8 cellular contexts compared by ENCODE assay signal in the genomic region with DNA sequence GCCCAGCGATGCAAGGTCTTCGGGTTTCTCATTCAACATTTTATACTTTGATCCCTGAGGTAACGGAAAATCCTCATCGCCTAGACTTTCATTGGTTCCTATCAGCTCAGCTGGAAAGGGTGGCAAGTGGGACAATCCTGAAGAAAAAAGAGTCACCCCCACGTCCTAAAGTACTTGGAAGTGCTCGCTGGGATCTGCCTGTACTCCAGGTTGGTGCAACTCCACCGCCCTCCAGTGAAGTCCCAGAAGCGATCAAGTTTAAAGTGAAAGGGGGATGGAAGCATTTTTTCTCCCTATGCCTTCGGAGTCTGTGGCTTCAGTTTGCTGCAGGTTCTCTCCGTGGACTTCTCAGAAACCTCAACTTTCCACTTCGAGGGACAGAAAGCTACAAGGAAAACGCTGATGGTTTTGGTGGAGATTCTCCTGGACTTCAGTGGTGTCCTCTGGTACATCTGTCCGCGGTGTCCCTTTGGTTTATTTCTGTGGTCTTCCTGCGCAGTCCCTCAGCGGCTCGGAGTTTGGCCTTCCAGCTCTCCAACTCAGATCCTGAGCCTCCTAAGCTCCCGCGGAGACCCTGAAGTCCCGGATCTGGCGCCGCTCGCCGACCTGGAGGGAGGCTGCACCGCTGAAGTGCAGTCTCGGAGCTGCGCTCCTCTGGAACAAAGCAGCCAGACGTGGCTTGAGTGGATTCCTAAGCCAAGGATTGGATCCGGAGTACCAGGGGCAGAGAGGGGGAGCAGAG. TPM values are rescaled to one million over a fixed set of nuclear protein-coding genes. Genes with fewer than 3 reads are reported as not detected.
DNase-seq lines count a peak whose midpoint lies in the region; ATAC-seq and TF ChIP-seq lines count a peak whose summit lies in the region.

No MANE protein-coding gene starts in this region.

- ATAC-seq in right lobe of liver, result peak in 3 of 4 donors; percentile 19 to 29 (median 22)
- ATAC-seq in GM21717 (IDR thresholded peaks at IDR 0.05; ENCODE audit: unreplicated experiment), result no peak

- H3K4me3 ChIP-seq in AG04450 (ENCODE audit: low read depth, low read length), result peak overlapping the region; percentile 79
- no peak overlapping the region for H3K4me3 ChIP-seq in right lobe of liver
- H3K4me3 ChIP-seq in tibial artery, result peak overlapping the region; percentile 49 to 62

- intact Hi-C loops in right lobe of liver (cut with DNase I) (no loop called here), tibial artery (cut with DNase I; ENCODE audit: low total_unique reads) (no loop called here)

- H3K27me3 Mint-ChIP-seq in chondrocyte (ENCODE audit: low read depth), result peaks cover 69% of the 10 kb centered on the region
- peaks cover 63% of the 10 kb centered on the region for H3K27me3 Mint-ChIP-seq in activated CD4-positive, alpha-beta T cell treated with anti-CD3 and anti-CD28 coated beads, Interleukin-2, amount 10 ng/mL, durations not matched to agents 7 days and 5 days

- no peak for TF ChIP-seq POLR2A in right lobe of liver (IDR thresholded peaks at IDR 0.05)

- H3K27me3 ChIP-seq in AG04450 (ENCODE audit: control insufficient read depth, insufficient read depth, low read length) (peaks cover 15% of the 10 kb centered on the region), right lobe of liver (peaks cover 0 to 20% of the 10 kb centered on the region in 2 donors), tibial artery (peaks cover 0 to 36% of the 10 kb centered on the region in 2 donors)

- peaks cover 39% of the 10 kb centered on the region for H3K4me1 Mint-ChIP-seq in chondrocyte (ENCODE audit: low read depth)
- H3K4me1 Mint-ChIP-seq in activated CD4-positive, alpha-beta T cell treated with anti-CD3 and anti-CD28 coated beads, Interleukin-2, amount 10 ng/mL, durations not matched to agents 7 days and 5 days, result peaks cover 14% of the 10 kb centered on the region

- no peaks in the 10 kb centered on the region for H3K9me3 ChIP-seq in AG04450 (ENCODE audit: control insufficient read depth, insufficient read depth, low read length)
- H3K9me3 ChIP-seq in right lobe of liver, result no peaks in the 10 kb centered on the region
- H3K9me3 ChIP-seq in tibial artery, result no peaks in the 10 kb centered on the region

- CTCF ChIA-PET in AG04450 (lab: Charles Lee), result interaction anchor here (0.6 kb wide), 1 partner anchor 59 kb away, joined by 4 read pairs; no protein-coding TSS in a partner anchor
- CTCF ChIA-PET in activated CD4-positive, alpha-beta T cell treated with anti-CD3 and anti-CD28 coated beads, Interleukin-2, amount 10 ng/mL, durations not matched to agents 7 days and 5 days (lab: Charles Lee), result no interaction called here

- POLR2A ChIA-PET in AG04450 (lab: Yijun Ruan, JAX), result interaction anchor here (0.7 to 1.6 kb wide), 2 partner anchors 226 to 621 kb away, joined by 4 to 5 read pairs; no protein-coding TSS in a partner anchor
- POLR2A ChIA-PET in activated CD4-positive, alpha-beta T cell treated with anti-CD3 and anti-CD28 coated beads, Interleukin-2, amount 10 ng/mL, durations not matched to agents 7 days and 5 days (lab: Charles Lee), result no interaction called here

- H3K36me3 ChIP-seq in right lobe of liver (no peaks in the 10 kb centered on the region), tibial artery (no peaks in the 10 kb centered on the region)

- H3K4me3 Mint-ChIP-seq in chondrocyte (ENCODE audit: unreplicated experiment), result peak overlapping the region; percentile 31
- H3K4me3 Mint-ChIP-seq in activated CD4-positive, alpha-beta T cell treated with anti-CD3 and anti-CD28 coated beads, Interleukin-2, amount 10 ng/mL, durations not matched to agents 7 days and 5 days, result no peak overlapping the region

- peak; percentile 66 for DNase-seq in AG04450 (ENCODE audit: low read depth, low spot score)
- DNase-seq in NCI-H1694 (lab: John Stamatoyannopoulos, UW), result peak; percentile 65
- peak; percentile 55 for DNase-seq in chondrocyte (ENCODE audit: low spot score)
- DNase-seq in right lobe of liver, result no peak
- DNase-seq in tibial artery, result no peak
- no peak for DNase-seq in RPMI8226
- DNase-seq in activated CD4-positive, alpha-beta T cell treated with anti-CD3 and anti-CD28 coated beads, Interleukin-2, amount 10 ng/mL, durations not matched to agents 7 days and 5 days, result no peak

- H3K27ac Mint-ChIP-seq in chondrocyte (ENCODE audit: unreplicated experiment), result no peak overlapping the region
- H3K27ac Mint-ChIP-seq in activated CD4-positive, alpha-beta T cell treated with anti-CD3 and anti-CD28 coated beads, Interleukin-2, amount 10 ng/mL, durations not matched to agents 7 days and 5 days, result no peak overlapping the region

- no peaks in the 10 kb centered on the region for H3K9me3 Mint-ChIP-seq in chondrocyte (ENCODE audit: low read depth)
- H3K9me3 Mint-ChIP-seq in activated CD4-positive, alpha-beta T cell treated with anti-CD3 and anti-CD28 coated beads, Interleukin-2, amount 10 ng/mL, durations not matched to agents 7 days and 5 days, result no peaks in the 10 kb centered on the region

- peaks cover 0 to 26% (median 4%) of the 10 kb centered on the region in 4 donors for H3K4me1 ChIP-seq in right lobe of liver
- peaks cover 0 to 49% (median 35%) of the 10 kb centered on the region in 4 donors for H3K4me1 ChIP-seq in tibial artery

- peak overlapping the region; percentile 89 for H3K27ac ChIP-seq in AG04450 (ENCODE audit: low read depth, low read length)
- no peak overlapping the region for H3K27ac ChIP-seq in right lobe of liver
- H3K27ac ChIP-seq in tibial artery, result peak overlapping the region in 1 of 2 donors; percentile 40

- TF ChIP-seq CTCF in AG04450 (IDR thresholded peaks at IDR 0.05; ENCODE audit: low read depth, low read length) (no peak), chondrocyte (IDR thresholded peaks at IDR 0.05) (no peak), right lobe of liver (IDR thresholded peaks at IDR 0.05) (no peak), tibial artery (IDR thresholded peaks at IDR 0.05) (no peak)

- H3K36me3 Mint-ChIP-seq in chondrocyte (ENCODE audit: low read depth), result no peaks in the 10 kb centered on the region
- H3K36me3 Mint-ChIP-seq in activated CD4-positive, alpha-beta T cell treated with anti-CD3 and anti-CD28 coated beads, Interleukin-2, amount 10 ng/mL, durations not matched to agents 7 days and 5 days (ENCODE audit: low read depth), result no peaks in the 10 kb centered on the region

- WGBS in right lobe of liver (ENCODE audit: insufficient coverage, low coverage, low lambda C conversion rate, missing lambda C conversion rate), result 3% methylated on average over 23 of the region's 29 CpGs

RNA-seq across cellular contexts. Expression of a gene that starts 1.7 kb away (rescaled TPM):
- 3.2 and 3.3 TPM in 2 replicates for polyA plus RNA-seq in AG04450 (2011; rRNA removed)
- 4.3 and 10.3 TPM in 2 replicates for polyA minus RNA-seq in AG04450 (2011; rRNA and poly(A)+ RNA removed)
- total RNA-seq in chondrocyte (0.10 TPM in 1 of 3 replicates, not detected in the others), right lobe of liver (not detected)
- not detected for total RNA-seq in activated CD4-positive, alpha-beta T cell treated with anti-CD3 and anti-CD28 coated beads, Interleukin-2, amount 10 ng/mL, durations not matched to agents 7 days and 5 days

Comparison
In these comparisons a context has a peak if more than half of its experiments do, and no peak if none do; other contexts are left out.
1. DNase-seq: peak in AG04450 (single experiment), NCI-H1694 (single experiment) and chondrocyte (single experiment); none in right lobe of liver (0 of 3), tibial artery (0 of 2), RPMI8226 (single experiment) and activated CD4-positive, alpha-beta T cell treated with anti-CD3 and anti-CD28 coated beads, Interleukin-2, amount 10 ng/mL, durations not matched to agents 7 days and 5 days (single experiment).
2. H3K4me3 ChIP-seq: peak in AG04450 (single experiment) and tibial artery (2 of 2); none in right lobe of liver (0 of 3).